1 cellular context compared by ENCODE assay signal in genomic region chr1:46179138-46180081, GRCh38.
A peak's percentile ranks its signal among the peaks of the same experiment; 100 is the strongest.
TF ChIP-seq lines count a peak whose summit lies in the region.

No MANE protein-coding gene starts in this region.

TF ChIP-seq in GM12878, 131 proteins besides CTCF, POLR2A, EP300 and RAD21 (continued from another document):
- TF ChIP-seq ZBTB33 (IDR thresholded peaks at IDR 0.05) (0 out of 2 replicates have a peak, but pooled peaks have one; percentile 58), EED (IDR thresholded peaks at IDR 0.05; ENCODE audit: low read depth) (peak; percentile 65), IKZF1 (conservative IDR thresholded peaks at IDR 0.05) (peak; percentile 68), PKNOX1 (IDR thresholded peaks at IDR 0.05) (no peak), CHD4 (IDR thresholded peaks at IDR 0.05) (no peak), ZNF592 (IDR thresholded peaks at IDR 0.05) (no peak), MYC (IDR thresholded peaks at IDR 0.05; ENCODE audit: insufficient read depth, insufficient read length, insufficient replicate concordance, low read length, severe bottlenecking) (no peak), SMARCA5 (IDR thresholded peaks at IDR 0.05) (no peak; the same call in 1 of the 2 replicates), MYB (IDR thresholded peaks at IDR 0.05; ENCODE audit: borderline replicate concordance, low read depth, low read length) (no peak), ATF7 (IDR thresholded peaks at IDR 0.05; ENCODE audit: low read depth) (peak; percentile 30; the same call in 1 of the 2 replicates), PAX8 (IDR thresholded peaks at IDR 0.05) (no peak), MEF2B (IDR thresholded peaks at IDR 0.05; ENCODE audit: partially characterized antibody, poor library complexity, severe bottlenecking) (no peak), PML (IDR thresholded peaks at IDR 0.05; ENCODE audit: low read length) (no peak), JUNB (IDR thresholded peaks at IDR 0.05) (no peak), NKRF (conservative IDR thresholded peaks at IDR 0.05) (no peak), HDGF (IDR thresholded peaks at IDR 0.05) (0 out of 2 replicates have a peak, but pooled peaks have one; percentile 72), MTA2 (IDR thresholded peaks at IDR 0.05; ENCODE audit: low read depth) (no peak), SP1 (IDR thresholded peaks at IDR 0.05; ENCODE audit: low read depth, low read length) (no peak), YBX1 (IDR thresholded peaks at IDR 0.05) (peak; percentile 88), JUND (IDR thresholded peaks at IDR 0.05; ENCODE audit: low read depth, low read length) (no peak), ATF2 (IDR thresholded peaks at IDR 0.05; ENCODE audit: low read length) (no peak), PRDM15 (CRISPR knock-in tag; IDR thresholded peaks at IDR 0.05) (no peak), GABPA (IDR thresholded peaks at IDR 0.05; ENCODE audit: low read depth) (no peak), NR2F1 (conservative IDR thresholded peaks at IDR 0.05) (peak; percentile 42; the same call in 1 of the 2 replicates), RB1 (IDR thresholded peaks at IDR 0.05; ENCODE audit: borderline replicate concordance) (peak; percentile 75; the same call in 1 of the 2 replicates), SMC3 (IDR thresholded peaks at IDR 0.05; ENCODE audit: borderline replicate concordance, low read length) (peak; percentile 95), HSF1 (IDR thresholded peaks at IDR 0.05; ENCODE audit: low read depth, low read length) (no peak)
TF ChIP-seq in GM12878: peak in this region for 18.
